ENCODE assay signal across 20 cellular contexts in the genomic region with DNA sequence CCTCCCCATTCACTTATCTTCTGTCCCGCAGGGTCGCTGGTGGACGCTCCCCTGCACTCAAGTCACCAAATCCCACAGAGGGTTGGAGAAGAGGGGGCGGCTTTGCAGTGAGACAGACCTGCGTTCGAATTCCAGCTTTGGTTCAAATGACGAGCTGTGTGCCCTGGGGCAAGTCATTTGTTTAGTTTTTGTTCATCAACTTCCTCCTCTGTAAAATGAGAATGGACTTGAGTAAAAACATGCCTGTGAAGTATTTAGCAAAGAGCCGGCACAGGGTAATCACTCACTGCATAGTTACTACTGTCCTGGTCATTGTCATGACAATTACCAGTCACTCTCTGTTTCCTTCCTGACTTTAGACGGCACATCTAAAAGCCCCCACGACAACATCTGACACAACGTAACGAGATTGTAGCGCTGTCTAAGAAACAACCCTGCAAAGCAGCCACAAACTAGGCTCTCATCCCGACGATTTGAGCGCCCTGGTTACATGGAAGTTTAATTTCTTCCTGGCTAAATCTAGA.
"Had no signal": no experiment of that assay in that cellular context is flagged by ENCODE, and none has a peak within 500 bp of the region (broad histone marks: within the 10 kb centered on the region; RNA-seq: fewer than 3 reads in every experiment).

No MANE protein-coding gene starts in this region.

- H3K36me3 ChIP-seq: ascending aorta, breast epithelium, spleen, thoracic aorta, uterus had no signal

- H3K9me3 Mint-ChIP-seq: activated naive CD4-positive, alpha-beta T cell treated with anti-CD3 and anti-CD28 coated beads, Interleukin-2, amount 10 ng/mL, durations not matched to agents 7 days and 5 days; activated T-helper 2 cell treated with anti-CD3 and anti-CD28 coated beads, Interferon-gamma antibody, Interleukin-2, Interleukin-4, amounts not matched to agents 10 μg/mL and 5 μg/mL and 100 μg/mL, durations not matched to agents 14 hours and 24 hours and 36 hours; neural crest cell; stimulated activated naive CD8-positive, alpha-beta T cell treated with anti-CD3 and anti-CD28 coated beads, Interleukin-15, amount 100 ng/mL, for 72 hours had no signal

- H3K27ac Mint-ChIP-seq: activated CD8-positive, alpha-beta memory T cell treated with anti-CD3 and anti-CD28 coated beads, Interleukin-2, amount 10 ng/mL, durations not matched to agents 7 days and 5 days; activated naive CD4-positive, alpha-beta T cell treated with anti-CD3 and anti-CD28 coated beads, Interleukin-2, amount 10 ng/mL, durations not matched to agents 7 days and 5 days; activated T-helper 2 cell treated with anti-CD3 and anti-CD28 coated beads, Interferon-gamma antibody, Interleukin-2, Interleukin-4, amounts not matched to agents 10 μg/mL and 5 μg/mL and 100 μg/mL, durations not matched to agents 14 hours and 24 hours and 36 hours had no signal

- H3K4me1 ChIP-seq: ascending aorta, breast epithelium, psoas muscle, spleen, uterus had no signal

- H3K4me3 ChIP-seq: ascending aorta, breast epithelium, psoas muscle, spleen, thoracic aorta, uterus had no signal

- FAIRE-seq: kidney had no signal

- H3K9me3 ChIP-seq: ascending aorta, breast epithelium, psoas muscle, spleen, thoracic aorta, uterus had no signal

- H3K36me3 Mint-ChIP-seq: activated CD8-positive, alpha-beta memory T cell treated with anti-CD3 and anti-CD28 coated beads, Interleukin-2, amount 10 ng/mL, durations not matched to agents 7 days and 5 days; activated naive CD4-positive, alpha-beta T cell treated with anti-CD3 and anti-CD28 coated beads, Interleukin-2, amount 10 ng/mL, durations not matched to agents 7 days and 5 days had no signal

- DNase-seq: activated CD4-positive, alpha-beta T cell treated with anti-CD3 and anti-CD28 coated beads, Interleukin-2, amount 50 U/mL, for 48 hours; activated CD8-positive, alpha-beta memory T cell treated with anti-CD3 and anti-CD28 coated beads, Interleukin-2, amount 10 ng/mL, durations not matched to agents 7 days and 5 days; activated naive CD4-positive, alpha-beta T cell treated with anti-CD3 and anti-CD28 coated beads, Interleukin-2, amount 10 ng/mL, durations not matched to agents 7 days and 5 days; activated T-cell treated with anti-CD3 and anti-CD28 coated beads, Interleukin-2, amount 50 U/mL, for 1 hour; erythroblast; mesendoderm; psoas muscle; stimulated activated naive CD8-positive, alpha-beta T cell treated with anti-CD3 and anti-CD28 coated beads, Interleukin-15, amount 100 ng/mL, for 72 hours; T-helper 1 cell; T1000; uterus had no signal

- H3K4me1 Mint-ChIP-seq: activated CD8-positive, alpha-beta memory T cell treated with anti-CD3 and anti-CD28 coated beads, Interleukin-2, amount 10 ng/mL, durations not matched to agents 7 days and 5 days; activated naive CD4-positive, alpha-beta T cell treated with anti-CD3 and anti-CD28 coated beads, Interleukin-2, amount 10 ng/mL, durations not matched to agents 7 days and 5 days had no signal

- ATAC-seq: activated CD8-positive, alpha-beta memory T cell treated with anti-CD3 and anti-CD28 coated beads, Interleukin-2, amount 10 ng/mL, durations not matched to agents 7 days and 5 days; psoas muscle; sciatic nerve; stimulated activated naive CD8-positive, alpha-beta T cell treated with anti-CD3 and anti-CD28 coated beads, Interleukin-15, amount 100 ng/mL, for 72 hours had no signal

- H3K27me3 ChIP-seq: ascending aorta, uterus had no signal

- H3K27ac ChIP-seq: ascending aorta, breast epithelium, psoas muscle, spleen, thoracic aorta, uterus, VCaP had no signal

- H3K4me3 Mint-ChIP-seq: activated CD8-positive, alpha-beta memory T cell treated with anti-CD3 and anti-CD28 coated beads, Interleukin-2, amount 10 ng/mL, durations not matched to agents 7 days and 5 days; activated naive CD4-positive, alpha-beta T cell treated with anti-CD3 and anti-CD28 coated beads, Interleukin-2, amount 10 ng/mL, durations not matched to agents 7 days and 5 days; neural crest cell; stimulated activated naive CD8-positive, alpha-beta T cell treated with anti-CD3 and anti-CD28 coated beads, Interleukin-15, amount 100 ng/mL, for 72 hours had no signal
